In the genomic region with DNA sequence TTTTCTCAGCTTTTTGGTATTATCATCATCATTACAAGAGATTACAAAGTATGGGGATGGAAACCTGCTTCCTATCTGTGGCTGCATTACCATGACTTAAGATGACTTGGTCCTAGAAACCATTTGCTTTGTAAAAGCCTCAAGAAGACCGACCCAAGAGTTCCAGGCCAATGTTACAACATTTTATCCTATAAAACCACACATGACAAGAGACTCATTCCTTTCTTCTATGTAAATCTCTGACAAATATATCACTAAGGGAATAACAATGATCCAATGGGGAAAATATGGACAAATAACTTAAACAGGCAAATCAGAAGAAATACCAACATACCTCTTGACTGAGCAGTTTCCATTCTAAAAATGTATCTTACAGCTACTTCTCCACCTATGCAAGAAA, we compare ENCODE assay signal across 19 cellular contexts. TPM values are rescaled to one million over a fixed set of nuclear protein-coding genes. Genes with fewer than 3 reads are reported as not detected.
DNase-seq lines count a peak whose midpoint lies in the region; ATAC-seq and TF ChIP-seq lines count a peak whose summit lies in the region.
"Had no signal": no experiment of that assay in that cellular context is flagged by ENCODE, and none has a peak within 500 bp of the region (broad histone marks: within the 10 kb centered on the region; RNA-seq: fewer than 3 reads in every experiment).

No MANE protein-coding gene starts in this region.

- H2BK120ac ChIP-seq in IMR-90 (ENCODE audit: low read depth, low read length), result no peak overlapping the region

- H3K9me3 Mint-ChIP-seq in activated T-cell treated with anti-CD3 and anti-CD28 coated beads, Interleukin-2, amount 50 U/mL, for 72 hours, result no peaks in the 10 kb centered on the region
- H3K9me3 Mint-ChIP-seq in stimulated activated naive CD8-positive, alpha-beta T cell treated with anti-CD3 and anti-CD28 coated beads, Interleukin-15, amount 100 ng/mL, for 72 hours, result peaks cover 0 to 1% of the 10 kb centered on the region in 2 donors

- POLR2A ChIA-PET in IMR-90 (lab: Charles Lee; ENCODE audit: unreplicated experiment), result no interaction called here

- H3K4me3 ChIP-seq in IMR-90 (ENCODE audit: insufficient read depth, low read depth, low read length), result no peak overlapping the region
- H3K4me3 ChIP-seq: A549; BLaER1 treated with 17β-estradiol and CSF1 and Interleukin-3, amounts not matched to agents 10 nM and 100 nM had no signal

- no peaks in the 10 kb centered on the region for H4K20me1 ChIP-seq in IMR-90 (ENCODE audit: insufficient read depth, low read length)
- H4K20me1 ChIP-seq: BLaER1 treated with 17β-estradiol and CSF1 and Interleukin-3, amounts not matched to agents 10 nM and 100 nM had no signal

- BruUV-seq in IMR-90 (replicated peaks; lab: Mats Ljungman, UMichigan), result no TSS peak

- H4K8ac ChIP-seq in IMR-90 (ENCODE audit: low read depth in 2 of 2, low read length in 2 of 2), result no peak overlapping the region

- TF ChIP-seq POLR2A in IMR-90 (IDR thresholded peaks at IDR 0.05; ENCODE audit: low read depth, low read length), result no peak

- H3K56ac ChIP-seq in IMR-90 (ENCODE audit: extremely low read depth, insufficient read depth, low read length), result no peak overlapping the region

- H3K9me3 ChIP-seq in IMR-90 (ENCODE audit: control insufficient read depth, insufficient read depth, low read length), result no peaks in the 10 kb centered on the region

- H3K4ac ChIP-seq in IMR-90 (ENCODE audit: low read depth, low read length), result no peak overlapping the region

- no peak overlapping the region for H2AK5ac ChIP-seq in IMR-90 (ENCODE audit: low read depth, low read length)

- no peaks in the 10 kb centered on the region; the same call in 1 of the 2 replicates for H3K27me3 ChIP-seq in IMR-90 (ENCODE audit: control insufficient read depth, insufficient read depth, low read length)
- H3K27me3 ChIP-seq: BLaER1 treated with 17β-estradiol and CSF1 and Interleukin-3, amounts not matched to agents 10 nM and 100 nM had no signal

- in situ Hi-C loops in IMR-90 (cut with MboI; ENCODE audit: low sequenced_read_pairs), result no loop called here

- peaks cover 32% of the 10 kb centered on the region for H3K27me3 Mint-ChIP-seq in activated T-cell treated with anti-CD3 and anti-CD28 coated beads, Interleukin-2, amount 50 U/mL, for 72 hours (ENCODE audit: low read depth)
- peaks cover 35% of the 10 kb centered on the region for H3K27me3 Mint-ChIP-seq in stimulated activated naive CD8-positive, alpha-beta T cell treated with anti-CD3 and anti-CD28 coated beads, Interleukin-15, amount 100 ng/mL, for 72 hours

- no peaks in the 10 kb centered on the region for H3K4me1 ChIP-seq in IMR-90 (ENCODE audit: control insufficient read depth, insufficient read depth, low read length)
- H3K4me1 ChIP-seq: A549; BLaER1 treated with 17β-estradiol and CSF1 and Interleukin-3, amounts not matched to agents 10 nM and 100 nM had no signal

- H2AFZ ChIP-seq in IMR-90 (replicated peaks; ENCODE audit: low read length, poor library complexity), result no peak overlapping the region

- no peaks in the 10 kb centered on the region for H3K4me1 Mint-ChIP-seq in activated T-cell treated with anti-CD3 and anti-CD28 coated beads, Interleukin-2, amount 50 U/mL, for 72 hours (ENCODE audit: low read depth)
- no peaks in the 10 kb centered on the region for H3K4me1 Mint-ChIP-seq in stimulated activated naive CD8-positive, alpha-beta T cell treated with anti-CD3 and anti-CD28 coated beads, Interleukin-15, amount 100 ng/mL, for 72 hours
- H3K4me1 Mint-ChIP-seq: B cell had no signal

- no peak overlapping the region for H3K14ac ChIP-seq in IMR-90 (replicated peaks; ENCODE audit: low read depth, low read length)

- no peaks in the 10 kb centered on the region for H3K79me1 ChIP-seq in IMR-90 (ENCODE audit: low read depth in 1 of 2, low read length in 2 of 2)

- H3K9ac ChIP-seq in IMR-90 (ENCODE audit: low read depth, low read length), result no peak overlapping the region
- H3K9ac ChIP-seq: BLaER1 treated with 17β-estradiol and CSF1 and Interleukin-3, amounts not matched to agents 10 nM and 100 nM had no signal

- H3K23ac ChIP-seq in IMR-90 (ENCODE audit: low read depth, low read length), result no peak overlapping the region

- no peak for ATAC-seq in activated T-cell treated with anti-CD3 and anti-CD28 coated beads, Interleukin-2, amount 50 U/mL, for 72 hours (replicated peaks in 1 of 2)
- ATAC-seq in IMR-90 (ENCODE audit: low read depth), result no peak
- no peak for ATAC-seq in stimulated activated naive CD8-positive, alpha-beta T cell treated with anti-CD3 and anti-CD28 coated beads, Interleukin-15, amount 100 ng/mL, for 72 hours
- ATAC-seq in GM18909 (IDR thresholded peaks at IDR 0.05; ENCODE audit: poor library complexity, unreplicated experiment), result no peak
- ATAC-seq: A549; CD8-positive, alpha-beta T cell had no signal

- H2AK9ac ChIP-seq in IMR-90 (replicated peaks; ENCODE audit: low read depth, low read length, poor library complexity), result no peak overlapping the region

- no CpG with 5 or more reads among the region's 1 CpG for WGBS in IMR-90 (ENCODE audit: extremely low coverage in 2 of 2, insufficient read length in 1 of 2), 2 experiments

- peak overlapping the region; percentile 8 for H3K27ac Mint-ChIP-seq in activated T-cell treated with anti-CD3 and anti-CD28 coated beads, Interleukin-2, amount 50 U/mL, for 72 hours
- no peak overlapping the region for H3K27ac Mint-ChIP-seq in stimulated activated naive CD8-positive, alpha-beta T cell treated with anti-CD3 and anti-CD28 coated beads, Interleukin-15, amount 100 ng/mL, for 72 hours
- H3K27ac Mint-ChIP-seq: B cell; CD8-positive, alpha-beta T cell; H9; IgD-negative memory B cell had no signal

- no peak for TF ChIP-seq CTCF in IMR-90 (conservative IDR thresholded peaks at IDR 0.05; ENCODE audit: low read depth, low read length)

- H3K18ac ChIP-seq in IMR-90 (ENCODE audit: low read depth, low read length), result no peak overlapping the region

- dilution Hi-C loops in IMR-90 (cut with HindIII; ENCODE audit: low sequenced_read_pairs, unreplicated experiment), result no loop called here

- intact Hi-C loops in IMR-90 (cut with micrococcal nuclease), result loop anchor here (5.0 kb wide), 1 partner anchor 1029 kb away; no protein-coding TSS in a partner anchor

- no peak overlapping the region for H2BK15ac ChIP-seq in IMR-90 (ENCODE audit: low read depth, low read length)

- no peaks in the 10 kb centered on the region for H3K9me1 ChIP-seq in IMR-90 (ENCODE audit: insufficient read depth, low read length)

- no peaks in the 10 kb centered on the region for H3K36me3 ChIP-seq in IMR-90 (ENCODE audit: control insufficient read depth, insufficient read depth, low read length)
- H3K36me3 ChIP-seq: BLaER1 treated with 17β-estradiol and CSF1 and Interleukin-3, amounts not matched to agents 10 nM and 100 nM had no signal

- no peak overlapping the region for H4K5ac ChIP-seq in IMR-90 (ENCODE audit: low read depth, low read length)

- no peak for DNase-seq in activated T-cell treated with anti-CD3 and anti-CD28 coated beads, Interleukin-2, amount 50 U/mL, for 72 hours
- DNase-seq in activated T-cell treated with anti-CD3 and anti-CD28 coated beads, Interleukin-2, amount 50 U/mL, for 48 hours, result no peak
- DNase-seq in IMR-90, result peak; percentile 31
- DNase-seq in hepatic stellate cell (ENCODE audit: low spot score), result peak; percentile 10
- no peak for DNase-seq in AG20443 (ENCODE audit: low spot score)
- DNase-seq in stimulated activated naive CD8-positive, alpha-beta T cell treated with anti-CD3 and anti-CD28 coated beads, Interleukin-15, amount 100 ng/mL, for 72 hours, result no peak
- DNase-seq in stimulated activated CD8-positive, alpha-beta memory T cell treated with anti-CD3 and anti-CD28 coated beads, Interleukin-4, amount 100 ng/mL, for 48 hours, result no peak
- DNase-seq: Calu3; CD8-positive, alpha-beta T cell; DMS79 treated with DMSO at 0.1 percent for 48 hours; H9; KBM-7 had no signal

- H3K4me2 ChIP-seq in IMR-90 (ENCODE audit: low read depth, low read length), result no peak overlapping the region
- H3K4me2 ChIP-seq: A549; BLaER1 treated with 17β-estradiol and CSF1 and Interleukin-3, amounts not matched to agents 10 nM and 100 nM had no signal

- H2BK5ac ChIP-seq in IMR-90 (ENCODE audit: low read depth, low read length, poor library complexity, severe bottlenecking), result no peak overlapping the region

- no peak for TF ChIP-seq RAD21 in IMR-90 (IDR thresholded peaks at IDR 0.05; ENCODE audit: low read length)

- H4K91ac ChIP-seq in IMR-90 (ENCODE audit: insufficient read depth, low read depth, low read length), result no peak overlapping the region

- no peak overlapping the region for H3K4me3 Mint-ChIP-seq in activated T-cell treated with anti-CD3 and anti-CD28 coated beads, Interleukin-2, amount 50 U/mL, for 72 hours
- no peak overlapping the region for H3K4me3 Mint-ChIP-seq in stimulated activated naive CD8-positive, alpha-beta T cell treated with anti-CD3 and anti-CD28 coated beads, Interleukin-15, amount 100 ng/mL, for 72 hours
- H3K4me3 Mint-ChIP-seq: B cell; CD8-positive, alpha-beta T cell; H9; IgD-negative memory B cell had no signal

- no peak overlapping the region for H2BK20ac ChIP-seq in IMR-90 (ENCODE audit: low read depth, low read length)

- no peaks in the 10 kb centered on the region for H3K36me3 Mint-ChIP-seq in activated T-cell treated with anti-CD3 and anti-CD28 coated beads, Interleukin-2, amount 50 U/mL, for 72 hours (ENCODE audit: insufficient read depth in 2 of 2)
- H3K36me3 Mint-ChIP-seq: CD8-positive, alpha-beta T cell had no signal

- CTCF ChIA-PET in IMR-90 (lab: Yijun Ruan, JAX), result no interaction called here

- no peak overlapping the region for H3K27ac ChIP-seq in IMR-90 (ENCODE audit: insufficient read depth, low read length)
- H3K27ac ChIP-seq: 22Rv1; A549; BLaER1 treated with 17β-estradiol and CSF1 and Interleukin-3, amounts not matched to agents 10 nM and 100 nM; HL-60 had no signal

TF ChIP-seq in IMR-90, 13 proteins besides CTCF, POLR2A, EP300 and RAD21:
- TF ChIP-seq, protein P1, sequence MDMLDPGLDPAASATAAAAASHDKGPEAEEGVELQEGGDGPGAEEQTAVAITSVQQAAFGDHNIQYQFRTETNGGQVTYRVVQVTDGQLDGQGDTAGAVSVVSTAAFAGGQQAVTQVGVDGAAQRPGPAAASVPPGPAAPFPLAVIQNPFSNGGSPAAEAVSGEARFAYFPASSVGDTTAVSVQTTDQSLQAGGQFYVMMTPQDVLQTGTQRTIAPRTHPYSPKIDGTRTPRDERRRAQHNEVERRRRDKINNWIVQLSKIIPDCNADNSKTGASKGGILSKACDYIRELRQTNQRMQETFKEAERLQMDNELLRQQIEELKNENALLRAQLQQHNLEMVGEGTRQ (IDR thresholded peaks at IDR 0.05; ENCODE audit: low read depth, low read length), result no peak
- no peak for TF ChIP-seq RCOR1 (IDR thresholded peaks at IDR 0.05; ENCODE audit: insufficient replicate concordance, low read length)

RNA-seq across cellular contexts. Expression of gene VPS13A, which starts 44.3 kb away (rescaled TPM):
- 10 to 100 TPM; 29.7 to 30.1 TPM for total RNA-seq in activated T-cell treated with anti-CD3 and anti-CD28 coated beads, Interleukin-2, amount 50 U/mL, for 72 hours
- total RNA-seq in IMR-90 (2012; rRNA removed), result 26.5 and 46.9 TPM in 2 replicates
- polyA plus RNA-seq in IMR-90 (2012; rRNA removed), result 8.0 and 10.4 TPM in 2 replicates
- polyA plus RNA-seq in IMR-90 (2012; cell fraction: cytosol; rRNA removed), result 0.41 and 0.84 TPM in 2 replicates
- 3.6 and 52.1 TPM in 2 replicates for polyA plus RNA-seq in IMR-90 (2012; cell fraction: nucleus; rRNA removed; ENCODE audit: low replicate concordance)

Comparison
In these comparisons a context has a peak if more than half of its experiments do, and no peak if none do; other contexts are left out.
1. DNase-seq: peak in IMR-90 (single experiment) and hepatic stellate cell (single experiment); none in activated T-cell treated with anti-CD3 and anti-CD28 coated beads, Interleukin-2, amount 50 U/mL, for 72 hours (0 of 2), activated T-cell treated with anti-CD3 and anti-CD28 coated beads, Interleukin-2, amount 50 U/mL, for 48 hours (0 of 2), AG20443 (single experiment), stimulated activated naive CD8-positive, alpha-beta T cell treated with anti-CD3 and anti-CD28 coated beads, Interleukin-15, amount 100 ng/mL, for 72 hours (0 of 2) and stimulated activated CD8-positive, alpha-beta memory T cell treated with anti-CD3 and anti-CD28 coated beads, Interleukin-4, amount 100 ng/mL, for 48 hours (single experiment).